Comparison of ENCODE assay signal across 20 cellular contexts in the genomic region with DNA sequence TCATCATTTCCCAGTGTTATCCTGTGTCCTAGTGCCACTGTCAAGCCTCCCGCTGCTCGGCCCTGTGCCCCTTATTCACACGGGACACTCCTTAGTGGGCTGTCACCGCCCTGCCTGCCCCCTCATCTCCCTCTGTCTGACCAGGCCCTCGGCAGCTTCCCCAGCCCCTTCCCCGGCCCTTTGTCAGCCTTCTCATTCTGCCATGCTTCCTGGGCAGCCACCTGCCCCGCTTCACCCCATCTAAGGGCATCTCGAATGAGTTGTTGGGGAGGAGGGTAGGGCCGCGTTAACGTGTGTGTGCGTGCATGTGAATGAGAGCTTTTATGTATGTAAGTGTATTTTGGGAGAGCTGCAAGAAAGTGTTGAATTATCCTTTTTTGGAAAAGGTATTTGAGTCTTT.
"Had no signal": no experiment of that assay in that cellular context is flagged by ENCODE, and none has a peak within 500 bp of the region (broad histone marks: within the 10 kb centered on the region; RNA-seq: fewer than 3 reads in every experiment).

No MANE protein-coding gene starts in this region.

- H3K4me1 ChIP-seq: foreskin keratinocyte, left ventricle myocardium inferior, psoas muscle, right atrium auricular region had no signal

- H3K36me3 ChIP-seq: ovary had no signal

- ATAC-seq: activated CD4-positive, alpha-beta T cell treated with anti-CD3 and anti-CD28 coated beads for 36 hours; foreskin keratinocyte; naive thymus-derived CD4-positive, alpha-beta T cell; T-cell had no signal

- DNase-seq: activated CD4-positive, alpha-beta memory T cell treated with anti-CD3 and anti-CD28 coated beads for 36 hours; activated CD4-positive, alpha-beta T cell treated with anti-CD3 and anti-CD28 coated beads for 36 hours; activated naive CD4-positive, alpha-beta T cell treated with Interleukin-2 at 50 U/mL for 16 hours; activated T-cell treated with anti-CD3 and anti-CD28 coated beads, Interleukin-2, amount 50 U/mL, for 48 hours; amygdala; dermis blood vessel endothelial cell; effector memory CD4-positive, alpha-beta T cell; foreskin keratinocyte; kidney glomerular epithelial cell; left ventricle myocardium inferior; naive thymus-derived CD4-positive, alpha-beta T cell; ovary; psoas muscle; stimulated activated CD4-positive, alpha-beta T cell treated with anti-CD3 and anti-CD28 coated beads, Interleukin-12 subunit alpha, Interleukin-12 subunit beta, amount 100 ng/mL, for 4 hours; stimulated activated CD4-positive, alpha-beta T cell treated with anti-CD3 and anti-CD28 coated beads, Interleukin-1b, Interleukin-23, amount 100 ng/mL, for 48 hours; T-cell had no signal

- H3K27me3 ChIP-seq: foreskin keratinocyte, hepatocyte, ovary, right atrium auricular region had no signal

- H3K4me3 ChIP-seq: hepatocyte, left ventricle myocardium inferior, ovary, psoas muscle, right atrium auricular region, thoracic aorta had no signal

- H3K27ac ChIP-seq: foreskin keratinocyte, hepatocyte, left ventricle myocardium inferior, ovary, psoas muscle, right atrium auricular region, thoracic aorta had no signal

- H3K27me3 Mint-ChIP-seq: activated CD4-positive, alpha-beta memory T cell treated with anti-CD3 and anti-CD28 coated beads for 36 hours; activated CD4-positive, alpha-beta T cell treated with anti-CD3 and anti-CD28 coated beads for 36 hours; naive thymus-derived CD4-positive, alpha-beta T cell; T-cell; type B pancreatic cell had no signal

- H3K27ac Mint-ChIP-seq: activated CD4-positive, alpha-beta memory T cell treated with anti-CD3 and anti-CD28 coated beads for 36 hours; activated CD4-positive, alpha-beta T cell treated with anti-CD3 and anti-CD28 coated beads for 36 hours; T-cell; type B pancreatic cell had no signal

- H3K4me3 Mint-ChIP-seq: activated CD4-positive, alpha-beta memory T cell treated with anti-CD3 and anti-CD28 coated beads for 36 hours; activated CD4-positive, alpha-beta T cell treated with anti-CD3 and anti-CD28 coated beads for 36 hours; naive thymus-derived CD4-positive, alpha-beta T cell; T-cell; type B pancreatic cell had no signal

- H3K4me1 Mint-ChIP-seq: activated CD4-positive, alpha-beta T cell treated with anti-CD3 and anti-CD28 coated beads for 36 hours; T-cell had no signal

- H3K9me3 ChIP-seq: left ventricle myocardium inferior, ovary, psoas muscle, right atrium auricular region, thoracic aorta had no signal
